In the genomic region with DNA sequence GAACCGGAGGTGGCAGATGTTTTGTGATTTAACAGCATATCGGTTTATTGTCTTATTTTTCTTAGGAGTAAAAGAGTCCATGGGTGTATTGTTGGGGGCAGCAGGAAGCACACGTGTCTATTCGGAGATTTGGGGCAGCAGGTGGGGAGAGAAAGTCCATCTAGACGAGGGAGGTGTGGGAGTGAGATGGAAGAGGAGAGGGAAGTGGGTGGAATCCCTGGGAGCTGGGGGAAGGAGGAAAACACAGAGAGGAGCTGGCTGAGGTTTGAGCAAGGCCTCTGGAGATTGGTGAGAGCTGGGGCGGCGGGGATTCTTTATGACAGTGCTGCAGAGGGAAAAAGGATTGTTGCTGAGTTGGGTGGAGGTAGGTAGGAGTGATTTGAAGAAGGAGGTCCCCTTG, we compare ENCODE assay signal across 20 cellular contexts.
DNase-seq lines count a peak whose midpoint lies in the region; ATAC-seq and TF ChIP-seq lines count a peak whose summit lies in the region.
"Had no signal": no experiment of that assay in that cellular context is flagged by ENCODE, and none has a peak within 500 bp of the region (broad histone marks: within the 10 kb centered on the region; RNA-seq: fewer than 3 reads in every experiment).

No MANE protein-coding gene starts in this region.

- no peak overlapping the region for H3K4me3 Mint-ChIP-seq in activated T-cell treated with anti-CD3 and anti-CD28 coated beads, Interleukin-2, amount 50 U/mL, for 24 hours
- H3K4me3 Mint-ChIP-seq in dendritic cell treated with granulocyte-macrophage colony-stimulating factor and Interleukin-4, amounts not matched to agents 40 ng/mL and 50 ng/mL, for 4 days, result no peak overlapping the region
- H3K4me3 Mint-ChIP-seq: activated T-cell treated with anti-CD3 and anti-CD28 coated beads, Interleukin-2, amount 50 U/mL, for 4 hours had no signal

- no peaks in the 10 kb centered on the region for H3K9me3 Mint-ChIP-seq in activated T-cell treated with anti-CD3 and anti-CD28 coated beads, Interleukin-2, amount 50 U/mL, for 24 hours
- no peaks in the 10 kb centered on the region for H3K9me3 Mint-ChIP-seq in dendritic cell treated with granulocyte-macrophage colony-stimulating factor and Interleukin-4, amounts not matched to agents 40 ng/mL and 50 ng/mL, for 4 days
- H3K9me3 Mint-ChIP-seq: activated T-cell treated with anti-CD3 and anti-CD28 coated beads, Interleukin-2, amount 50 U/mL, for 4 hours had no signal

- no peak for TF ChIP-seq CTCF in Loucy (conservative IDR thresholded peaks at IDR 0.05; ENCODE audit: low read length)

- H3K27me3 ChIP-seq in Loucy (ENCODE audit: insufficient read depth, low read length, poor library complexity, severe bottlenecking) (no peaks in the 10 kb centered on the region), right cardiac atrium (ENCODE audit: control insufficient read depth, insufficient read depth) (no peaks in the 10 kb centered on the region)
- H3K27me3 ChIP-seq: adrenal gland, testis had no signal

- no peaks in the 10 kb centered on the region for H3K36me3 ChIP-seq in Loucy (ENCODE audit: insufficient read depth, low read length)
- H3K36me3 ChIP-seq: adrenal gland, left ventricle myocardium inferior had no signal

- intact Hi-C loops in dendritic cell treated with granulocyte-macrophage colony-stimulating factor and Interleukin-4, amounts not matched to agents 40 ng/mL and 50 ng/mL, for 4 days (cut with micrococcal nuclease), result no loop called here
- intact Hi-C loops in right cardiac atrium (cut with DNase I), result no loop called here

- H3K79me2 ChIP-seq in Loucy (ENCODE audit: insufficient read depth, low read length), result peaks cover 81% of the 10 kb centered on the region

- H3K27me3 Mint-ChIP-seq in activated T-cell treated with anti-CD3 and anti-CD28 coated beads, Interleukin-2, amount 50 U/mL, for 24 hours, result no peaks in the 10 kb centered on the region
- no peaks in the 10 kb centered on the region for H3K27me3 Mint-ChIP-seq in dendritic cell treated with granulocyte-macrophage colony-stimulating factor and Interleukin-4, amounts not matched to agents 40 ng/mL and 50 ng/mL, for 4 days

- no peak overlapping the region for H3K27ac ChIP-seq in right cardiac atrium (ENCODE audit: low read length)
- H3K27ac ChIP-seq: adrenal gland, left ventricle myocardium inferior, RWPE1, skin epidermis, testis had no signal

- H3K9me3 ChIP-seq in Loucy (ENCODE audit: insufficient read depth, low read depth, low read length), result no peaks in the 10 kb centered on the region
- H3K9me3 ChIP-seq in right cardiac atrium (ENCODE audit: control insufficient read depth, low read length), result no peaks in the 10 kb centered on the region
- H3K9me3 ChIP-seq: adrenal gland, left ventricle myocardium inferior, testis had no signal

- H3K4me1 ChIP-seq in Loucy (ENCODE audit: insufficient read depth, low read length, poor library complexity, severe bottlenecking), result peaks cover 70% of the 10 kb centered on the region
- peaks cover 2% of the 10 kb centered on the region for H3K4me1 ChIP-seq in right cardiac atrium (ENCODE audit: control insufficient read depth, insufficient read depth, low read length)
- H3K4me1 ChIP-seq: adrenal gland, left ventricle myocardium inferior had no signal

- no peak overlapping the region for H2AFZ ChIP-seq in Loucy (ENCODE audit: low read length)

- peaks cover 69% of the 10 kb centered on the region for H3K4me1 Mint-ChIP-seq in activated T-cell treated with anti-CD3 and anti-CD28 coated beads, Interleukin-2, amount 50 U/mL, for 24 hours (ENCODE audit: low read depth)
- H3K4me1 Mint-ChIP-seq in dendritic cell treated with granulocyte-macrophage colony-stimulating factor and Interleukin-4, amounts not matched to agents 40 ng/mL and 50 ng/mL, for 4 days (ENCODE audit: low read depth), result peaks cover 25% of the 10 kb centered on the region

- DNase-seq in activated T-cell treated with anti-CD3 and anti-CD28 coated beads, Interleukin-2, amount 50 U/mL, for 24 hours, result no peak
- no peak for DNase-seq in activated T-cell treated with anti-CD3 and anti-CD28 coated beads for 4 hours
- DNase-seq in putamen (ENCODE audit: low spot score), result peak; percentile 42
- DNase-seq in A172 (ENCODE audit: low spot score), result no peak
- DNase-seq in right cardiac atrium, result no peak
- DNase-seq: activated CD4-positive, alpha-beta T cell treated with anti-CD3 and anti-CD28 coated beads, Interleukin-2, amount 50 U/mL, for 4 hours; activated T-cell treated with anti-CD3 and anti-CD28 coated beads, Interleukin-2, amount 50 U/mL, for 4 hours; adrenal gland; effector CD8-positive, alpha-beta T cell; left ventricle myocardium inferior; NCI-H146; NCI-H2227 treated with DMSO at 0.1 percent for 48 hours; stimulated activated CD4-positive, alpha-beta T cell treated with anti-CD3 and anti-CD28 coated beads, Interleukin-4, amount 100 ng/mL, for 1 hour; SW 1271; testis had no signal

- H3K4me2 ChIP-seq in Loucy (ENCODE audit: low read depth, low read length, poor library complexity, severe bottlenecking), result no peak overlapping the region

- peak overlapping the region; percentile 41 for H3K27ac Mint-ChIP-seq in activated T-cell treated with anti-CD3 and anti-CD28 coated beads, Interleukin-2, amount 50 U/mL, for 24 hours
- H3K27ac Mint-ChIP-seq in dendritic cell treated with granulocyte-macrophage colony-stimulating factor and Interleukin-4, amounts not matched to agents 40 ng/mL and 50 ng/mL, for 4 days, result peak overlapping the region; percentile 6

- WGBS in right cardiac atrium, result 54% methylated on average over 7 of the region's 7 CpGs

- H3K4me3 ChIP-seq in Loucy (ENCODE audit: low read length, poor library complexity, severe bottlenecking) (no peak overlapping the region), right cardiac atrium (ENCODE audit: low read length) (no peak overlapping the region)
- H3K4me3 ChIP-seq: adrenal gland, left ventricle myocardium inferior, skin epidermis, testis had no signal

- no peaks in the 10 kb centered on the region for H3K9me2 ChIP-seq in Loucy (replicated peaks; ENCODE audit: low read depth, low read length)

- H3K9ac ChIP-seq in Loucy (ENCODE audit: low read depth, low read length, poor library complexity, severe bottlenecking), result peak overlapping the region; percentile 24

- no peaks in the 10 kb centered on the region for H3F3A ChIP-seq in Loucy (ENCODE audit: low read depth)

- ATAC-seq in activated CD4-positive, CD25-positive, alpha-beta regulatory T cell treated with anti-CD3 and anti-CD28 coated beads, Interleukin-2, amount 50 U/mL, for 24 hours, result no peak
- no peak for ATAC-seq in right cardiac atrium
- ATAC-seq: activated T-cell treated with anti-CD3 and anti-CD28 coated beads, Interleukin-2, amount 50 U/mL, for 4 hours had no signal

- peaks cover 18% of the 10 kb centered on the region for H3K36me3 Mint-ChIP-seq in activated T-cell treated with anti-CD3 and anti-CD28 coated beads, Interleukin-2, amount 50 U/mL, for 24 hours (ENCODE audit: low read depth)
- H3K36me3 Mint-ChIP-seq in dendritic cell treated with granulocyte-macrophage colony-stimulating factor and Interleukin-4, amounts not matched to agents 40 ng/mL and 50 ng/mL, for 4 days (ENCODE audit: low read depth), result no peaks in the 10 kb centered on the region

- H4K20me1 ChIP-seq in Loucy (ENCODE audit: insufficient read depth, low read length, poor library complexity, severe bottlenecking), result no peaks in the 10 kb centered on the region
